ENCODE assay signal across 12 cellular contexts in the genomic region with DNA sequence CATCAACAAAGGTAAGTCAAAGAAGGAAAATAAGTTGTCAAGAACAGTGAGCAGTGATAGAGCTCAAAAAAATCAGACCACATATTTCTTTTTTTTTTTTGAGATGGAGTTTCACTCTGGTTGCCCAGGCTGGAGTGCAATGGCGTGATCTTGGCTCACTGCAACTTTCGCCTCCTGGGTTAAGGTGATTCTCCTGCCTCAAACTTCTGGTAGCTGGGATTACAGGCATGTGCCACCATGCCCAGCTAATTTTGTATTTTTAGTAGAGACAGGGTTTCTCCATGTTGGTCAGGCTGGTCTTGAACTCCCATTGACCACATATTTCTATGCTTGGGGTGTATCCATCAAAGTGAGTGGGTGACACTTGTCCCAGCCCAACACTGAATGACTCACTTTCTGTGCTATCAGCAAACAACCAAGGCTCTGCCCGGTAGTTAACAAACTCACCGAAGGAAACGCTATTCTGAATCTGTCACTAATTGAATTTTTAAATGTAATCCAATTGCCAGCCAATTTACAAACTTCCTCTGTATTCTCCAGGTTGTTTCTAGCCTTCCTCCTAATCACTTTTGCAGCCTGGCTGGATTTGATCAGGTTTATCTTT. TPM values are rescaled to one million over a fixed set of nuclear protein-coding genes. Genes with fewer than 3 reads are reported as not detected.
DNase-seq lines count a peak whose midpoint lies in the region; ATAC-seq, FAIRE-seq and TF ChIP-seq lines count a peak whose summit lies in the region.
"Had no signal": no experiment of that assay in that cellular context is flagged by ENCODE, and none has a peak within 500 bp of the region (broad histone marks: within the 10 kb centered on the region; RNA-seq: fewer than 3 reads in every experiment).

No MANE protein-coding gene starts in this region.

- H3K4me2 ChIP-seq in K562 (ENCODE audit: insufficient read depth, low read length): no peak overlapping the region

- WGBS in K562 (ENCODE audit: insufficient coverage, low coverage, missing lambda C conversion rate): 6% methylated on average over 5 of the region's 5 CpGs

- H3K9ac ChIP-seq in K562 (ENCODE audit: insufficient read depth in 1 of 2, low read depth in 2 of 2, low read length in 2 of 2): no peak overlapping the region

- H3K79me2 ChIP-seq in K562 (ENCODE audit: control insufficient read depth, insufficient read depth, low read length): no peaks in the 10 kb centered on the region

- ATAC-seq in GM19043 (IDR thresholded peaks at IDR 0.05; ENCODE audit: low read depth, unreplicated experiment) (peak; percentile 50), HG03175 (IDR thresholded peaks at IDR 0.05; ENCODE audit: unreplicated experiment) (peak; percentile 59), K562 (no peak)

- DNase-seq in BE2C: peak; percentile 45
- peak in 2 of 4 experiments; percentile 16 to 17 for DNase-seq in K562 (ENCODE audit: extremely low read depth in 1 of 4, low spot score in 3 of 4)
- DNase-seq in HAP-1 (ENCODE audit: low spot score in 2 of 2): no peak
- DNase-seq in GM19238 (ENCODE audit: insufficient read length, low spot score): no peak
- DNase-seq in HCEC 1CT: no peak
- DNase-seq in NCI-H748 (lab: John Stamatoyannopoulos, UW; ENCODE audit: unreplicated experiment): no peak
- DNase-seq: CD4-positive, CD25-positive, alpha-beta regulatory T cell; NCI-H774; small intestine; T-helper 9 cell had no signal

- in situ Hi-C loops in K562 (cut with MboI): loop anchor here (10.0 kb wide), 1 partner anchor 1850 kb away; no protein-coding TSS in a partner anchor
- in situ Hi-C loops in HAP-1 (cut with MboI; ENCODE audit: low sequenced_read_pairs): no loop called here

- H3K4me3 ChIP-seq in BE2C (ENCODE audit: low read depth, low read length) (no peak overlapping the region), K562 (no peak overlapping the region), HAP-1 (no peak overlapping the region)

- TF ChIP-seq EP300 in K562 (IDR thresholded peaks at IDR 0.05; ENCODE audit: low read length): no peak

- no peaks in the 10 kb centered on the region for H4K20me1 ChIP-seq in K562 (replicated peaks; ENCODE audit: control insufficient read depth, insufficient read depth, low read length)

- no peaks in the 10 kb centered on the region for H3K9me1 ChIP-seq in K562 (ENCODE audit: control insufficient read depth, insufficient read depth, low read length)

- no peak for TF ChIP-seq RAD21 in K562 (CRISPR knock-in tag; conservative IDR thresholded peaks at IDR 0.05 in 1 of 2, IDR thresholded peaks at IDR 0.05 in 1 of 2)

- H2AFZ ChIP-seq in K562 (ENCODE audit: low read depth, low read length): no peak overlapping the region

- H3K27me3 ChIP-seq in BE2C: no peaks in the 10 kb centered on the region
- H3K27me3 ChIP-seq in K562 (ENCODE audit: control insufficient read depth in 2 of 2, insufficient read depth in 2 of 2, low read length in 2 of 2): peaks cover 3 to 10% of the 10 kb centered on the region in 2 experiments; a peak in 1 of 5 replicates
- peaks cover 10% of the 10 kb centered on the region; the same call in 1 of the 2 replicates for H3K27me3 ChIP-seq in HAP-1 (ENCODE audit: low read depth)

- BruUV-seq in K562 (replicated peaks; lab: Mats Ljungman, UMichigan): no TSS peak

- POLR2A ChIA-PET in K562 (lab: Yijun Ruan, JAX): interaction anchor here (0.7 kb wide), 1 partner anchor 367 kb away, joined by 3 read pairs; no protein-coding TSS in a partner anchor

- no peak overlapping the region for H3K27ac ChIP-seq in K562 (ENCODE audit: extremely low read depth, low read depth, low read length)

- H3K36me3 ChIP-seq in BE2C (no peaks in the 10 kb centered on the region), K562 (ENCODE audit: control insufficient read depth, insufficient read depth, low read length) (no peaks in the 10 kb centered on the region), HAP-1 (replicated peaks) (no peaks in the 10 kb centered on the region)

- peaks cover 12% of the 10 kb centered on the region for H3K4me1 ChIP-seq in BE2C
- H3K4me1 ChIP-seq in K562 (replicated peaks in 1 of 2; ENCODE audit: control insufficient read depth in 2 of 2, insufficient read depth in 2 of 2, low read length in 2 of 2): no peaks in the 10 kb centered on the region; a peak in 1 of 5 replicates
- H3K4me1 ChIP-seq in HAP-1: no peaks in the 10 kb centered on the region

- CTCF ChIA-PET in K562 (lab: Yijun Ruan, JAX; ENCODE audit: low intra/inter-chr PET ratio): no interaction called here

- intact Hi-C loops in K562 (cut with micrococcal nuclease): no loop called here

- no peak for TF ChIP-seq POLR2A in K562 (conservative IDR thresholded peaks at IDR 0.05)

- H3K9me3 ChIP-seq in BE2C (no peaks in the 10 kb centered on the region), K562 (replicated peaks; ENCODE audit: control insufficient read depth, insufficient read depth, low read depth, low read length) (no peaks in the 10 kb centered on the region; the same call in 1 of the 2 replicates), HAP-1 (no peaks in the 10 kb centered on the region)

- FAIRE-seq in K562 (lab: Jason Lieb, UNC): no peak
- FAIRE-seq: small intestine had no signal

- TF ChIP-seq CTCF in BE2C (IDR thresholded peaks at IDR 0.05; ENCODE audit: low read depth, low read length) (no peak), K562 (IDR thresholded peaks at IDR 0.05 in 2 of 3, conservative IDR thresholded peaks at IDR 0.05 in 1 of 3; ENCODE audit: insufficient read depth in 2 of 3, low read depth in 1 of 3, low read length in 3 of 3) (no peak)

TF ChIP-seq in K562, 482 proteins besides CTCF, POLR2A, EP300 and RAD21:
- TF ChIP-seq, protein P1, sequence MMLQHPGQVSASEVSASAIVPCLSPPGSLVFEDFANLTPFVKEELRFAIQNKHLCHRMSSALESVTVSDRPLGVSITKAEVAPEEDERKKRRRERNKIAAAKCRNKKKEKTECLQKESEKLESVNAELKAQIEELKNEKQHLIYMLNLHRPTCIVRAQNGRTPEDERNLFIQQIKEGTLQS (IDR thresholded peaks at IDR 0.05): peak; percentile 34
- TF ChIP-seq, protein P1 (CRISPR knock-in tag; conservative IDR thresholded peaks at IDR 0.05): no peak
- TF ChIP-seq MEIS2 (IDR thresholded peaks at IDR 0.05; ENCODE audit: partially characterized antibody) (peak; percentile 17), JUND (IDR thresholded peaks at IDR 0.05; ENCODE audit: borderline replicate concordance, low read depth, low read length) (peak; percentile 52; the same call in 1 of the 2 replicates), JUND (tag; IDR thresholded peaks at IDR 0.05; ENCODE audit: borderline replicate concordance, low read depth, low read length) (peak; percentile 10; the same call in 1 of the 3 replicates), NONO (IDR thresholded peaks at IDR 0.05; ENCODE audit: low read depth in 2 of 2, low read length in 1 of 2) (no peak), EGR1 (conservative IDR thresholded peaks at IDR 0.05) (0 out of 2 replicates have a peak, but pooled peaks have one; percentile 12), FOXK2 (conservative IDR thresholded peaks at IDR 0.05 in 1 of 2, IDR thresholded peaks at IDR 0.05 in 1 of 2; ENCODE audit: low read depth in 2 of 2) (no peak)
- TF ChIP-seq, protein P2, sequence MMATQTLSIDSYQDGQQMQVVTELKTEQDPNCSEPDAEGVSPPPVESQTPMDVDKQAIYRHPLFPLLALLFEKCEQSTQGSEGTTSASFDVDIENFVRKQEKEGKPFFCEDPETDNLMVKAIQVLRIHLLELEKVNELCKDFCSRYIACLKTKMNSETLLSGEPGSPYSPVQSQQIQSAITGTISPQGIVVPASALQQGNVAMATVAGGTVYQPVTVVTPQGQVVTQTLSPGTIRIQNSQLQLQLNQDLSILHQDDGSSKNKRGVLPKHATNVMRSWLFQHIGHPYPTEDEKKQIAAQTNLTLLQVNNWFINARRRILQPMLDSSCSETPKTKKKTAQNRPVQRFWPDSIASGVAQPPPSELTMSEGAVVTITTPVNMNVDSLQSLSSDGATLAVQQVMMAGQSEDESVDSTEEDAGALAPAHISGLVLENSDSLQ (IDR thresholded peaks at IDR 0.05): 0 out of 2 replicates have a peak, but pooled peaks have one; percentile 18

RNA-seq across cellular contexts. Expression of a gene that starts 19.6 kb away (rescaled TPM):
- polyA plus RNA-seq in BE2C (2012; ENCODE audit: insufficient read depth, insufficient read length, low read depth): 58.2 TPM
- total RNA-seq in K562 (2011; cell fraction: chromatin; rRNA removed; ENCODE audit: low replicate concordance): 9.7 and 38.1 TPM in 2 replicates
- total RNA-seq in K562 (2011; cell fraction: nucleolus; rRNA removed): 5.0 and 6.8 TPM in 2 replicates
- total RNA-seq in K562 (2011; cell fraction: nucleoplasm; rRNA removed): 15.5 and 22.4 TPM in 2 replicates
- 3.6 and 6.8 TPM in 2 replicates for total RNA-seq in K562 (2014; rRNA removed)
- 12.3 and 13.9 TPM in 2 replicates for total RNA-seq in K562 (2014; rRNA removed; fragmentation: Illumina TruSeq; extraction: Trizol)
- total RNA-seq in K562 (2015; rRNA removed; fragmentation: Illumina TruSeq; extraction: Trizol): 11.7 and 11.9 TPM in 2 replicates
- total RNA-seq in K562 (2021): 28.1 and 35.8 TPM in 2 replicates
- polyA plus RNA-seq in K562 (2011; rRNA removed): 10.9 and 15.7 TPM in 2 replicates
- polyA plus RNA-seq in K562 (2011; cell fraction: cytosol; rRNA removed): 2.4 and 4.8 TPM in 2 replicates
- polyA plus RNA-seq in K562 (2011; cell fraction: nucleus; rRNA removed): 5.4 and 8.3 TPM in 2 replicates
- 15.3 and 17.9 TPM in 2 replicates for polyA plus RNA-seq in K562 (2012)
- polyA plus RNA-seq in K562 (2014; fragmentation: Illumina TruSeq; extraction: Trizol): 24.1 and 30.1 TPM in 2 replicates
- 1 to 10 TPM; 9.2 to 9.9 TPM for polyA plus RNA-seq in K562 (2014; fragmentation: Nextera tagmentation; extraction: Ambion mirVana)
- 17.4 and 19.5 TPM in 2 replicates for polyA plus RNA-seq in K562 (2014; rRNA removed)
- polyA minus RNA-seq in K562 (2011; rRNA and poly(A)+ RNA removed): 11.9 and 19.0 TPM in 2 replicates
- 10.0 and 14.2 TPM in 2 replicates for polyA minus RNA-seq in K562 (2011; cell fraction: cytosol; rRNA and poly(A)+ RNA removed)
- 13.2 and 30.7 TPM in 2 replicates for polyA minus RNA-seq in K562 (2011; cell fraction: nucleus; rRNA and poly(A)+ RNA removed)
